12 cellular contexts compared by ENCODE assay signal in genomic region chr9:92342825-92343488, GRCh38. TPM values are rescaled to one million over a fixed set of nuclear protein-coding genes. Genes with fewer than 3 reads are reported as not detected.
DNase-seq lines count a peak whose midpoint lies in the region; ATAC-seq and TF ChIP-seq lines count a peak whose summit lies in the region.
"Had no signal": no experiment of that assay in that cellular context is flagged by ENCODE, and none has a peak within 500 bp of the region (broad histone marks: within the 10 kb centered on the region; RNA-seq: fewer than 3 reads in every experiment).

No MANE protein-coding gene starts in this region.

- WGBS in GM23248 (ENCODE audit: low coverage in 1 of 2, low lambda C conversion rate in 2 of 2, missing lambda C conversion rate in 2 of 2), 2 experiments = 14 to 18% methylated on average over 1 of the region's 1 CpG
- 68% methylated on average over 1 of the region's 1 CpG for WGBS in SK-N-SH (ENCODE audit: low lambda C conversion rate)
- 89% methylated on average over 1 of the region's 1 CpG for WGBS in smooth muscle cell (ENCODE audit: low lambda C conversion rate)
- 75 to 81% methylated on average over 1 of the region's 1 CpG for WGBS in esophagus squamous epithelium, 2 donors

- no peak overlapping the region for H3K9ac ChIP-seq in GM23248
- no peak overlapping the region for H3K9ac ChIP-seq in SK-N-SH
- H3K9ac ChIP-seq in smooth muscle cell (ENCODE audit: low read depth) = no peak overlapping the region

- CTCF ChIA-PET in SK-N-SH (lab: Yijun Ruan, JAX) = interaction anchor here (0.8 to 2.7 kb wide), 15 partner anchors 11 to 448 kb away, joined by 3 to 23 read pairs (median 4); no protein-coding TSS in a partner anchor

- TF ChIP-seq CTCF in SK-N-SH (IDR thresholded peaks at IDR 0.05) = peak; percentile 55
- TF ChIP-seq CTCF in fibroblast of the aortic adventitia (IDR thresholded peaks at IDR 0.05; ENCODE audit: insufficient read depth, low read length) = peak; percentile 23
- TF ChIP-seq CTCF in smooth muscle cell (IDR thresholded peaks at IDR 0.05; ENCODE audit: borderline replicate concordance, insufficient read depth, poor library complexity, severe bottlenecking) = peak; percentile 14
- TF ChIP-seq CTCF in esophagus squamous epithelium (IDR thresholded peaks at IDR 0.05) = peak in 3 of 6 experiments; percentile 30 to 38 (median 35)

- no peak for TF ChIP-seq EP300 in SK-N-SH (IDR thresholded peaks at IDR 0.05; ENCODE audit: borderline replicate concordance in 1 of 2, low read depth in 1 of 2, low read length in 1 of 2)

- no peaks in the 10 kb centered on the region for H3K9me2 ChIP-seq in GM23248 (ENCODE audit: insufficient read depth)
- no peaks in the 10 kb centered on the region for H3K9me2 ChIP-seq in SK-N-SH

- intact Hi-C loops in esophagus squamous epithelium (cut with DNase I) = no loop called here

- H2AFZ ChIP-seq in GM23248 (0 out of 2 replicates have a peak overlapping the region, but pooled peaks have one; percentile 7), SK-N-SH (ENCODE audit: low read depth) (no peak overlapping the region), smooth muscle cell (ENCODE audit: low read depth) (no peak overlapping the region)

- H3F3A ChIP-seq in GM23248 (ENCODE audit: insufficient read depth) (peaks cover 4% of the 10 kb centered on the region; the same call in 1 of the 2 replicates), SK-N-SH (replicated peaks; ENCODE audit: insufficient read depth) (no peaks in the 10 kb centered on the region), smooth muscle cell (ENCODE audit: low read depth) (no peaks in the 10 kb centered on the region)

- TF ChIP-seq RAD21 in SK-N-SH (IDR thresholded peaks at IDR 0.05; ENCODE audit: low read length) = peak; percentile 44

- POLR2A ChIA-PET in SK-N-SH (lab: Yijun Ruan, JAX) = no interaction called here

- in situ Hi-C loops in GM23248 (cut with MboI) = no loop called here

- H3K27ac ChIP-seq in GM23248 (no peak overlapping the region), SK-N-SH (ENCODE audit: low read depth in 2 of 2, low read length in 1 of 2) (peak overlapping the region in 1 of 2 experiments; percentile 87; a peak in 1 of 4 replicates), smooth muscle cell (ENCODE audit: low read depth) (no peak overlapping the region), esophagus squamous epithelium (no peak overlapping the region)
- H3K27ac ChIP-seq: SK-N-MC had no signal

- H4K20me1 ChIP-seq in GM23248 (ENCODE audit: insufficient read depth) (no peaks in the 10 kb centered on the region), SK-N-SH (ENCODE audit: insufficient read depth) (no peaks in the 10 kb centered on the region), smooth muscle cell (ENCODE audit: low read depth) (no peaks in the 10 kb centered on the region)

- H3K4me2 ChIP-seq in GM23248 (ENCODE audit: unreplicated experiment) (no peak overlapping the region), SK-N-SH (no peak overlapping the region), smooth muscle cell (no peak overlapping the region)

- TF ChIP-seq POLR2A in esophagus squamous epithelium (IDR thresholded peaks at IDR 0.05) = no peak

- H3K79me2 ChIP-seq in GM23248 (ENCODE audit: insufficient read depth) (no peaks in the 10 kb centered on the region), SK-N-SH (ENCODE audit: insufficient read depth) (no peaks in the 10 kb centered on the region), smooth muscle cell (ENCODE audit: low read depth) (no peaks in the 10 kb centered on the region)

- peaks cover 6% of the 10 kb centered on the region for H3K4me1 ChIP-seq in GM23248 (ENCODE audit: insufficient read depth)
- peaks cover 0 to 4% of the 10 kb centered on the region in 2 experiments; a peak in 2 of 4 replicates for H3K4me1 ChIP-seq in SK-N-SH (ENCODE audit: control insufficient read depth in 1 of 2, insufficient read depth in 2 of 2, low read depth in 1 of 2, low read length in 1 of 2)
- H3K4me1 ChIP-seq in smooth muscle cell (ENCODE audit: low read depth) = no peaks in the 10 kb centered on the region
- H3K4me1 ChIP-seq in esophagus squamous epithelium = no peaks in the 10 kb centered on the region

- H3K4me3 ChIP-seq in GM23248 = no peak overlapping the region
- H3K4me3 ChIP-seq in SK-N-SH (ENCODE audit: low read depth in 2 of 2, low read length in 1 of 2) = no peak overlapping the region
- H3K4me3 ChIP-seq in fibroblast of the aortic adventitia (ENCODE audit: low read depth, low read length) = no peak overlapping the region
- H3K4me3 ChIP-seq in smooth muscle cell = no peak overlapping the region
- H3K4me3 ChIP-seq in esophagus squamous epithelium = no peak overlapping the region
- H3K4me3 ChIP-seq: SK-N-MC had no signal

- DNase-seq in GM23248 = peak; percentile 68
- no peak for DNase-seq in SK-N-SH
- peak; percentile 82 for DNase-seq in fibroblast of the aortic adventitia (ENCODE audit: low read depth)
- no peak for DNase-seq in smooth muscle cell (lab: John Stamatoyannopoulos, UW; ENCODE audit: unreplicated experiment)
- no peak for DNase-seq in esophagus squamous epithelium (lab: John Stamatoyannopoulos, UW)
- DNase-seq in stimulated activated CD4-positive, alpha-beta T cell treated with anti-CD3 and anti-CD28 coated beads, Interleukin-4, amount 100 ng/mL, for 24 hours = no peak
- DNase-seq: activated CD4-positive, alpha-beta T cell treated with anti-CD3 and anti-CD28 coated beads, Interleukin-2, amount 10 ng/mL, durations not matched to agents 24 days and 14 days; activated gamma-delta T cell; DND-41; NCI-H510A had no signal

- no peak for ATAC-seq in GM21390 (IDR thresholded peaks at IDR 0.05; ENCODE audit: unreplicated experiment)

- H3K9me3 ChIP-seq in GM23248 (ENCODE audit: low read depth) (no peaks in the 10 kb centered on the region), SK-N-SH (no peaks in the 10 kb centered on the region), smooth muscle cell (replicated peaks; ENCODE audit: low read depth) (peaks cover 3% of the 10 kb centered on the region), esophagus squamous epithelium (peaks cover 0 to 6% (median 5%) of the 10 kb centered on the region in 3 donors)

- H3K27me3 ChIP-seq in GM23248 (replicated peaks; ENCODE audit: insufficient read depth) (no peaks in the 10 kb centered on the region), SK-N-SH (ENCODE audit: insufficient read depth) (no peaks in the 10 kb centered on the region), smooth muscle cell (ENCODE audit: low read depth) (no peaks in the 10 kb centered on the region), esophagus squamous epithelium (no peaks in the 10 kb centered on the region)

- H3K36me3 ChIP-seq in GM23248 (ENCODE audit: low read depth) = no peaks in the 10 kb centered on the region
- H3K36me3 ChIP-seq in SK-N-SH (replicated peaks in 1 of 2; ENCODE audit: control insufficient read depth in 1 of 2, insufficient read depth in 2 of 2, low read length in 1 of 2) = peaks cover 3 to 8% of the 10 kb centered on the region in 2 experiments
- peaks cover 9% of the 10 kb centered on the region for H3K36me3 ChIP-seq in smooth muscle cell (ENCODE audit: low read depth)
- peaks cover 0 to 29% (median 0%) of the 10 kb centered on the region in 3 donors for H3K36me3 ChIP-seq in esophagus squamous epithelium

TF ChIP-seq in SK-N-SH, 30 proteins besides CTCF, POLR2A, EP300 and RAD21 (continues in another document):
- TF ChIP-seq ELF1 (IDR thresholded peaks at IDR 0.05) = no peak
- no peak for TF ChIP-seq FOSL2 (IDR thresholded peaks at IDR 0.05; ENCODE audit: borderline replicate concordance, low read depth)
- TF ChIP-seq RFX5 (IDR thresholded peaks at IDR 0.05; ENCODE audit: low read length) = no peak
- no peak for TF ChIP-seq RXRA (IDR thresholded peaks at IDR 0.05; ENCODE audit: borderline replicate concordance, low read depth)
- TF ChIP-seq SMC3 (IDR thresholded peaks at IDR 0.05; ENCODE audit: low read depth, low read length) = no peak
- no peak for TF ChIP-seq GATA2 (CRISPR knock-in tag; IDR thresholded peaks at IDR 0.05)
- no peak for TF ChIP-seq EZH2phosphoT487 (IDR thresholded peaks at IDR 0.05; ENCODE audit: borderline replicate concordance, low read depth)

RNA-seq across cellular contexts. Expression of gene CENPP, which starts 17.2 kb away (rescaled TPM):
- total RNA-seq in GM23248 (2014; rRNA removed; shearing (Covaris generic)) = 0.38 and 2.5 TPM in 2 replicates
- 7.2 and 7.4 TPM in 2 replicates for polyA plus RNA-seq in GM23248 (2016; fragmentation: Nextera tagmentation; extraction: Ambion mirVana)
- polyA plus RNA-seq in SK-N-SH (2012; rRNA removed) = 1.3 and 1.5 TPM in 2 replicates
- 2.3 and 2.6 TPM in 2 replicates for polyA plus RNA-seq in SK-N-SH (2012; cell fraction: cytosol; rRNA removed)
- 1.2 and 1.4 TPM in 2 replicates for polyA plus RNA-seq in SK-N-SH (2012; cell fraction: nucleus; rRNA removed)
- 19.3 and 19.7 TPM in 2 replicates for total RNA-seq in fibroblast of the aortic adventitia (ENCODE audit: low replicate concordance)
- 4.2 and 10.8 TPM in 2 replicates for total RNA-seq in smooth muscle cell
- polyA plus RNA-seq in smooth muscle cell = 12.1 and 17.5 TPM in 2 replicates
- 10 to 100 TPM in 1 of 4 donors, 1 to 10 TPM in 3; 6.0 to 10.7 (median 7.5) TPM for total RNA-seq in esophagus squamous epithelium

RNA-seq across cellular contexts. Expression of gene NOL8, which starts 17.8 kb away (rescaled TPM):
- 10.4 and 15.3 TPM in 2 replicates for total RNA-seq in GM23248 (2014; rRNA removed; shearing (Covaris generic))
- polyA plus RNA-seq in GM23248 (2016; fragmentation: Nextera tagmentation; extraction: Ambion mirVana) = 27.0 and 30.3 TPM in 2 replicates
- polyA plus RNA-seq in SK-N-SH (2012; rRNA removed) = 9.6 and 13.2 TPM in 2 replicates
- 9.3 and 10.5 TPM in 2 replicates for polyA plus RNA-seq in SK-N-SH (2012; cell fraction: cytosol; rRNA removed)
- polyA plus RNA-seq in SK-N-SH (2012; cell fraction: nucleus; rRNA removed) = 16.7 and 36.9 TPM in 2 replicates
- 36.5 and 70.7 TPM in 2 replicates for total RNA-seq in fibroblast of the aortic adventitia (ENCODE audit: low replicate concordance)
- total RNA-seq in smooth muscle cell = 13.0 and 21.3 TPM in 2 replicates
- polyA plus RNA-seq in smooth muscle cell = 15.1 and 16.9 TPM in 2 replicates
- total RNA-seq in esophagus squamous epithelium = 10 to 100 TPM; 20.7 to 52.3 (median 37.2) TPM

RNA-seq across cellular contexts. Expression of gene IARS1, which starts 49.5 kb away (rescaled TPM):
- 343 and 388 TPM in 2 replicates for total RNA-seq in GM23248 (2014; rRNA removed; shearing (Covaris generic))
- polyA plus RNA-seq in GM23248 (2016; fragmentation: Nextera tagmentation; extraction: Ambion mirVana) = 222 and 223 TPM in 2 replicates
- 30.4 and 32.9 TPM in 2 replicates for polyA plus RNA-seq in SK-N-SH (2012; rRNA removed)
- polyA plus RNA-seq in SK-N-SH (2012; cell fraction: cytosol; rRNA removed) = 33.8 and 34.7 TPM in 2 replicates
- 56.1 and 87.5 TPM in 2 replicates for polyA plus RNA-seq in SK-N-SH (2012; cell fraction: nucleus; rRNA removed)
- total RNA-seq in fibroblast of the aortic adventitia (ENCODE audit: low replicate concordance) = 428 and 482 TPM in 2 replicates
- total RNA-seq in smooth muscle cell = 150 and 208 TPM in 2 replicates
- polyA plus RNA-seq in smooth muscle cell = 85.0 and 93.0 TPM in 2 replicates
- 100 to 1,000 TPM in 2 of 4 donors, 10 to 100 TPM in 2; 56.8 to 136 (median 91.2) TPM for total RNA-seq in esophagus squamous epithelium

Comparison
In these comparisons a context has a peak if more than half of its experiments do, and no peak if none do; other contexts are left out.
1. DNase-seq: peak in GM23248 (single experiment) and fibroblast of the aortic adventitia (single experiment); none in SK-N-SH (single experiment), smooth muscle cell (single experiment), esophagus squamous epithelium (single experiment) and stimulated activated CD4-positive, alpha-beta T cell treated with anti-CD3 and anti-CD28 coated beads, Interleukin-4, amount 100 ng/mL, for 24 hours (single experiment).